8 cellular contexts compared by ENCODE assay signal in the genomic region with DNA sequence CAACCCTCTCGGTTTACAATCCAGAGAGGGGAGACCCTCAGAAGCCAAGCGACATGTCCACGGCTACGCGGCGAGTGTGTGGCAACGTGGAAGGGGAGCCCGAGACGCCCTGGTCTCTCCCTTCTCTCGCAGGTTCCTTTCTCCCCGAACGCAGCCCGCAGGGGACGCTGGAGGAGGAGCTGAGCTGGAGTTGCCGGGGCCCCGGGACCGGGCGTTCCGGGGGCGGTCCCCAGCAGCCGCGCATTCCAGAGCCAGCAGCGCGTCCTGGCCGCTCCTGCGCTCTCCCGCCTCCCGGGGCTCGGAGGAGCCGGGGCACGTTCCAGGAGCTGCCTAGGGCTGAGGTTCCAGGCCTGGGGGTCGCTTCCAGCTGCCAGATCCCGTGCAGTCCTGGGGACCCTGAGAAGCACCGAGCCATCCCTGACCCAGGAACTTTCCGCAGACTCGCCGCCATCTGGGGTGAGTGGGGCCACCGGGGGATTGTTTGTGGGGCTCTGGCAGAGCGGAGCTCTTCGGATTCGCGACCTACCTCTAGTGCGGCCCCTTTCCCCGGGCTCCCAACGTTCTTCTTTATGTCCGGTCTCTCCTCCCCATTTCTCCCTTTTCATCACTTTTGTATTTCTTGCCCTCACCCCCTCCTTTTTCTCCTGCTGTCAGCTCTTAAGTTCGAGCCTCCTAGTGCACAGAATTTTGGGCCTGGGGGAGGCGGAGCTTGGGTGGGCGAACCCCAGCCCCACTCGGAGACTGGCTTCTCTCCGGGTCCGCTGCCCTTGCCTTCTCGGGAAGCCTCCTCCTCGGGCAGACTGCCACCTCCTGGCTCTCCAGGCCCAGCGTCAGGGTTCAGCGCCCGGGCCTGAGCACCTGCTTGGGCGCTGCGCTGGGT. TPM values are rescaled to one million over a fixed set of nuclear protein-coding genes. Genes with fewer than 3 reads are reported as not detected.
DNase-seq lines count a peak whose midpoint lies in the region; ATAC-seq and TF ChIP-seq lines count a peak whose summit lies in the region.

A gene with protein sequence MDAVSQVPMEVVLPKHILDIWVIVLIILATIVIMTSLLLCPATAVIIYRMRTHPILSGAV (plus strand): TSS at position 241 of the 880 bp plus-strand sequence. CDS start 16,684 bp downstream, outside the sequence.

- no peaks in the 10 kb centered on the region for H3K27me3 ChIP-seq in fibroblast of lung (ENCODE audit: control insufficient read depth, insufficient read depth, low read length)
- no peaks in the 10 kb centered on the region for H3K27me3 ChIP-seq in naive thymus-derived CD4-positive, alpha-beta T cell (ENCODE audit: control insufficient read depth in 2 of 2, insufficient read depth in 2 of 2, low read length in 2 of 2)
- H3K27me3 ChIP-seq in suprapubic skin = no peaks in the 10 kb centered on the region

- peaks cover 26% of the 10 kb centered on the region for H3K4me1 ChIP-seq in fibroblast of lung (ENCODE audit: control insufficient read depth, extremely low read depth, insufficient read depth, low read length)
- peaks cover 17 to 41% of the 10 kb centered on the region in 2 donors for H3K4me1 ChIP-seq in naive thymus-derived CD4-positive, alpha-beta T cell (ENCODE audit: control insufficient read depth in 2 of 2, insufficient read depth in 2 of 2, low read length in 2 of 2)
- H3K4me1 ChIP-seq in suprapubic skin = peaks cover 39% of the 10 kb centered on the region

- peak in 1 of 2 donors; percentile 59 for TF ChIP-seq POLR2A in suprapubic skin (IDR thresholded peaks at IDR 0.05)

- H3K36me3 ChIP-seq in fibroblast of lung (ENCODE audit: control insufficient read depth, insufficient read depth, low read length) = no peaks in the 10 kb centered on the region
- H3K36me3 ChIP-seq in naive thymus-derived CD4-positive, alpha-beta T cell (ENCODE audit: control insufficient read depth in 2 of 3, insufficient read depth in 3 of 3, low read length in 3 of 3) = no peaks in the 10 kb centered on the region
- no peaks in the 10 kb centered on the region for H3K36me3 ChIP-seq in suprapubic skin

- H3K27ac ChIP-seq in fibroblast of lung (ENCODE audit: insufficient read depth, low read length) (peak within 1 kb of the TSS; percentile 83), suprapubic skin (peak within 1 kb of the TSS; percentile 81)
- H3K27ac ChIP-seq in naive thymus-derived CD4-positive, alpha-beta T cell (ENCODE audit: low read depth, low read length) = peak within 1 kb of the TSS; percentile 73

- CTCF ChIA-PET in naive thymus-derived CD4-positive, alpha-beta T cell (lab: Charles Lee) = interaction anchor here (0.6 to 4.1 kb wide), 28 partner anchors 9 to 474 kb away, joined by 3 to 30 read pairs (median 4); partner anchors contain the start of genes DCTN4, IRGM and RBM22

- intact Hi-C loops in naive thymus-derived CD4-positive, alpha-beta T cell (cut with micrococcal nuclease) = loop anchor here (1.0 to 2.0 kb wide), 9 partner anchors 19 to 330 kb away; partner anchors contain the start of genes DCTN4 (in 1 of the 2) and RPS14 (in 1 of the 2)

- H3K27me3 Mint-ChIP-seq in activated T-helper 17 cell treated with anti-CD3 and anti-CD28 coated beads, Interleukin-2, amount 50 U/mL, for 72 hours = no peaks in the 10 kb centered on the region
- peaks cover 0 to 5% (median 0%) of the 10 kb centered on the region in 5 donors for H3K27me3 Mint-ChIP-seq in naive thymus-derived CD4-positive, alpha-beta T cell

- H3K9me3 ChIP-seq in fibroblast of lung (ENCODE audit: control insufficient read depth, insufficient read depth, low read depth, low read length) = no peaks in the 10 kb centered on the region
- H3K9me3 ChIP-seq in naive thymus-derived CD4-positive, alpha-beta T cell (ENCODE audit: control insufficient read depth in 2 of 3, low read length in 3 of 3) = no peaks in the 10 kb centered on the region
- H3K9me3 ChIP-seq in suprapubic skin = no peaks in the 10 kb centered on the region

- H4K20me1 ChIP-seq in fibroblast of lung (ENCODE audit: control insufficient read depth, extremely low read depth, insufficient read depth, low read length) = no peaks in the 10 kb centered on the region

- TF ChIP-seq CTCF in GM12874 (IDR thresholded peaks at IDR 0.05; ENCODE audit: insufficient read depth, low read depth, low read length) (peak; percentile 57), fibroblast of lung (conservative IDR thresholded peaks at IDR 0.05 in 1 of 2, IDR thresholded peaks at IDR 0.05 in 1 of 2; ENCODE audit: low read depth in 1 of 2, low read length in 2 of 2) (peak; percentile 29 to 40), suprapubic skin (IDR thresholded peaks at IDR 0.05) (no peak)

- under 1% methylated on average over 27 of the region's 59 CpGs for WGBS in suprapubic skin

- peaks cover 33% of the 10 kb centered on the region for H3K79me2 ChIP-seq in fibroblast of lung (ENCODE audit: control insufficient read depth, insufficient read depth, low read length)

- POLR2A ChIA-PET in naive thymus-derived CD4-positive, alpha-beta T cell (lab: Charles Lee) = interaction anchor here (1.1 to 3.6 kb wide), 11 partner anchors 8 to 366 kb away, joined by 3 to 25 read pairs (median 6); partner anchors contain the start of genes CD74, DCTN4, IRGM and RBM22

- H3K9ac ChIP-seq in fibroblast of lung (ENCODE audit: insufficient read depth, low read length) = peak within 1 kb of the TSS; percentile 87

- H3K4me3 ChIP-seq in fibroblast of lung (replicated peaks in 1 of 4; ENCODE audit: control extremely low read depth in 1 of 4, insufficient read depth in 1 of 4, low read depth in 3 of 4, low read length in 4 of 4) = peak within 1 kb of the TSS; percentile 83 to 91 (median 86)
- H3K4me3 ChIP-seq in naive thymus-derived CD4-positive, alpha-beta T cell (ENCODE audit: low read length) = peak within 1 kb of the TSS; percentile 80
- H3K4me3 ChIP-seq in suprapubic skin = peak within 1 kb of the TSS; percentile 62

- peak; percentile 28 for ATAC-seq in HG03039 (IDR thresholded peaks at IDR 0.05; ENCODE audit: unreplicated experiment)
- peak; percentile 41 for ATAC-seq in activated T-helper 17 cell treated with anti-CD3 and anti-CD28 coated beads, Interleukin-2, amount 50 U/mL, for 72 hours (replicated peaks)
- peak; percentile 77 for ATAC-seq in naive thymus-derived CD4-positive, alpha-beta T cell

- DNase-seq in RKO (ENCODE audit: low spot score) = peak; percentile 78
- peak; percentile 75 to 77 for DNase-seq in fibroblast of lung (ENCODE audit: low read depth in 2 of 2)
- DNase-seq in naive thymus-derived CD4-positive, alpha-beta T cell = peak; percentile 45 to 71 (median 62)
- peak; percentile 86 to 91 for DNase-seq in suprapubic skin (ENCODE audit: low spot score in 2 of 2)
- DNase-seq in NCI-H187 (lab: John Stamatoyannopoulos, UW) = no peak

- no peaks in the 10 kb centered on the region for H3K36me3 Mint-ChIP-seq in activated T-helper 17 cell treated with anti-CD3 and anti-CD28 coated beads, Interleukin-2, amount 50 U/mL, for 72 hours (ENCODE audit: low read depth)
- peaks cover 0 to 5% (median 0%) of the 10 kb centered on the region in 5 donors for H3K36me3 Mint-ChIP-seq in naive thymus-derived CD4-positive, alpha-beta T cell

- H3K9me3 Mint-ChIP-seq in activated T-helper 17 cell treated with anti-CD3 and anti-CD28 coated beads, Interleukin-2, amount 50 U/mL, for 72 hours = peaks cover 3% of the 10 kb centered on the region
- H3K9me3 Mint-ChIP-seq in naive thymus-derived CD4-positive, alpha-beta T cell = no peaks in the 10 kb centered on the region

- peak within 1 kb of the TSS; percentile 90 for H3K27ac Mint-ChIP-seq in activated T-helper 17 cell treated with anti-CD3 and anti-CD28 coated beads, Interleukin-2, amount 50 U/mL, for 72 hours
- peak within 1 kb of the TSS; percentile 91 to 98 (median 95) for H3K27ac Mint-ChIP-seq in naive thymus-derived CD4-positive, alpha-beta T cell

- H2AFZ ChIP-seq in fibroblast of lung (ENCODE audit: low read length) = peak within 1 kb of the TSS; percentile 89

- H3K4me2 ChIP-seq in fibroblast of lung (ENCODE audit: extremely low read depth, insufficient read depth, low read length) = peak within 1 kb of the TSS; percentile 98

- H3K4me1 Mint-ChIP-seq in activated T-helper 17 cell treated with anti-CD3 and anti-CD28 coated beads, Interleukin-2, amount 50 U/mL, for 72 hours = peaks cover 33% of the 10 kb centered on the region
- peaks cover 34 to 62% (median 57%) of the 10 kb centered on the region in 7 donors for H3K4me1 Mint-ChIP-seq in naive thymus-derived CD4-positive, alpha-beta T cell

- peak within 1 kb of the TSS; percentile 92 for H3K4me3 Mint-ChIP-seq in activated T-helper 17 cell treated with anti-CD3 and anti-CD28 coated beads, Interleukin-2, amount 50 U/mL, for 72 hours
- H3K4me3 Mint-ChIP-seq in naive thymus-derived CD4-positive, alpha-beta T cell = peak within 1 kb of the TSS; percentile 95 to 100 (median 98)

- TF ChIP-seq EP300 in suprapubic skin (IDR thresholded peaks at IDR 0.05) = no peak

RNA-seq across cellular contexts. Expression of the gene that starts here (rescaled TPM):
- 10 to 100 TPM; 17.7 to 20.2 TPM for total RNA-seq in activated T-helper 17 cell treated with anti-CD3 and anti-CD28 coated beads, Interleukin-2, amount 50 U/mL, for 72 hours
- 34.9 and 59.9 TPM in 2 replicates for total RNA-seq in fibroblast of lung
- 69.9 and 78.7 TPM in 2 replicates for polyA plus RNA-seq in fibroblast of lung
- 38.9 and 45.7 TPM in 2 replicates for polyA plus RNA-seq in fibroblast of lung (2012)
- polyA minus RNA-seq in fibroblast of lung (ENCODE audit: low replicate concordance) = 31.4 and 40.8 TPM in 2 replicates
- 10 to 100 TPM in 1 of 5 experiments, 1 to 10 TPM in 4; 5.2 to 17.9 (median 7.9) TPM for total RNA-seq in naive thymus-derived CD4-positive, alpha-beta T cell
- 10 to 100 TPM; 11.3 to 16.6 TPM for polyA plus RNA-seq in naive thymus-derived CD4-positive, alpha-beta T cell
- 10 to 100 TPM in 3 of 4 donors, 1 to 10 TPM in 1; 7.1 to 18.7 (median 14.1) TPM for total RNA-seq in suprapubic skin

Comparison
In these comparisons a context has a peak if more than half of its experiments do, and no peak if none do; other contexts are left out.
1. CTCF ChIP-seq: peak in GM12874 (single experiment) and fibroblast of lung (2 of 2); none in suprapubic skin (0 of 2).
2. DNase-seq: peak in RKO (single experiment), fibroblast of lung (2 of 2), naive thymus-derived CD4-positive, alpha-beta T cell (9 of 9) and suprapubic skin (2 of 2); none in NCI-H187 (0 of 2).
3. Peak in every context shown above with its lines, with median percentiles within 50 percentile points of each other: ATAC-seq, H3K27ac ChIP-seq and H3K4me3 ChIP-seq.